In the genomic region with DNA sequence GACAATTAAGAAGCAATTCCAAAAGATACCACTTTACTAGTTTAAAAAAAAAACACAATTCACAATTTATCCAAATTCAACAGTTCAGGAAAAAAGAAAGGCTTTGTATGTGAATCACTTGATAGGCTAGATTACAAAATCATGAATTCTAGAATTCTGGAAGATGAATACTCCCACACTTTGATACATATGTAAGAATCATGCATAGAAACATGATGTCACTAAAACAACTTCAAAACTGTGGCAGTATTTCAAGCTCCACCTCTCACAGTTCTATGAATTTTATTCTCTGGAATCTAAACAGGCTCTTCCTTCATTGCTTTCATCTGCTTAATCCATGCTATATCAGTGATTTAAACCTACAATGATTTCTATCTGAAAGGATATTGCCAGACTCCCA, we compare ENCODE assay signal across 15 cellular contexts. TPM values are rescaled to one million over a fixed set of nuclear protein-coding genes. Genes with fewer than 3 reads are reported as not detected.
A peak's percentile ranks its signal among the peaks of the same experiment; 100 is the strongest.
DNase-seq lines count a peak whose midpoint lies in the region; FAIRE-seq and TF ChIP-seq lines count a peak whose summit lies in the region.
"Had no signal": no experiment of that assay in that cellular context is flagged by ENCODE, and none has a peak within 500 bp of the region (broad histone marks: within the 10 kb centered on the region; RNA-seq: fewer than 3 reads in every experiment).

No MANE protein-coding gene starts in this region.

- H3K9ac ChIP-seq in skeletal muscle satellite cell (ENCODE audit: low read depth, low read length): peak overlapping the region; percentile 34

- H3K36me3 Mint-ChIP-seq in activated naive CD8-positive, alpha-beta T cell treated with anti-CD3 and anti-CD28 coated beads for 36 hours: peaks cover 10% of the 10 kb centered on the region
- H3K36me3 Mint-ChIP-seq: WTC11 had no signal

- no peak overlapping the region for H3K4me3 ChIP-seq in skeletal muscle satellite cell (ENCODE audit: low read length)
- H3K4me3 ChIP-seq: ovary, SJSA1 had no signal

- H3K27me3 Mint-ChIP-seq in activated naive CD8-positive, alpha-beta T cell treated with anti-CD3 and anti-CD28 coated beads for 36 hours: no peaks in the 10 kb centered on the region

- H3K4me1 ChIP-seq in skeletal muscle satellite cell (ENCODE audit: control insufficient read depth, insufficient read depth, low read length): peaks cover 38% of the 10 kb centered on the region

- peak overlapping the region; percentile 60 for H3K4me2 ChIP-seq in skeletal muscle satellite cell (ENCODE audit: low read length)

- DNase-seq in H54 (ENCODE audit: insufficient read length, low spot score) (no peak), fibroblast of peridontal ligament (ENCODE audit: extremely low read depth) (peak; percentile 78), NCI-H1092 treated with DMSO at 0.1 percent for 48 hours (lab: John Stamatoyannopoulos, UW) (no peak), iPS-NIHi11 (ENCODE audit: low spot score) (no peak), nucleus accumbens (lab: John Stamatoyannopoulos, UW) (no peak)
- DNase-seq in activated naive CD8-positive, alpha-beta T cell treated with anti-CD3 and anti-CD28 coated beads for 36 hours: no peak
- DNase-seq: activated T-cell treated with anti-CD3 and anti-CD28 coated beads for 4 hours; NCI-H187; ovary; stimulated activated CD4-positive, alpha-beta T cell treated with anti-CD3 and anti-CD28 coated beads, Interleukin-2, amount 100 ng/mL, for 24 hours; stimulated activated naive CD4-positive, alpha-beta T cell had no signal

- H3K9me3 Mint-ChIP-seq in activated naive CD8-positive, alpha-beta T cell treated with anti-CD3 and anti-CD28 coated beads for 36 hours: no peaks in the 10 kb centered on the region
- H3K9me3 Mint-ChIP-seq: WTC11 had no signal

- no peaks in the 10 kb centered on the region for H3K36me3 ChIP-seq in skeletal muscle satellite cell (ENCODE audit: insufficient read depth, low read length)
- H3K36me3 ChIP-seq: ovary had no signal

- H3K9me3 ChIP-seq in skeletal muscle satellite cell (replicated peaks; ENCODE audit: low read length): no peaks in the 10 kb centered on the region
- H3K9me3 ChIP-seq: ovary, SJSA1 had no signal

- FAIRE-seq in H54 (lab: Jason Lieb, UNC): peak; percentile 86
- FAIRE-seq: D721Med had no signal

- H3K4me1 Mint-ChIP-seq in activated naive CD8-positive, alpha-beta T cell treated with anti-CD3 and anti-CD28 coated beads for 36 hours: peaks cover 68% of the 10 kb centered on the region

- TF ChIP-seq POLR2A in H54 (IDR thresholded peaks at IDR 0.05; ENCODE audit: low read depth, low read length): no peak

- no peak overlapping the region for H3K4me3 Mint-ChIP-seq in activated naive CD8-positive, alpha-beta T cell treated with anti-CD3 and anti-CD28 coated beads for 36 hours
- H3K4me3 Mint-ChIP-seq: WTC11 had no signal

- peak overlapping the region; percentile 38 for H3K27ac Mint-ChIP-seq in activated naive CD8-positive, alpha-beta T cell treated with anti-CD3 and anti-CD28 coated beads for 36 hours
- H3K27ac Mint-ChIP-seq: WTC11 had no signal

- no peaks in the 10 kb centered on the region for H3K27me3 ChIP-seq in skeletal muscle satellite cell (ENCODE audit: control insufficient read depth, insufficient read depth, low read length)
- H3K27me3 ChIP-seq: ovary, SJSA1 had no signal

RNA-seq across cellular contexts. Expression of a gene that starts 51.0 kb away (rescaled TPM):
- total RNA-seq in activated naive CD8-positive, alpha-beta T cell treated with anti-CD3 and anti-CD28 coated beads for 36 hours: 10 to 100 TPM; 22.4 to 22.7 TPM
- 27.7 and 30.2 TPM in 2 replicates for total RNA-seq in skeletal muscle satellite cell (2012; rRNA removed)
